ENCODE assay signal across 8 cellular contexts in the genomic region with DNA sequence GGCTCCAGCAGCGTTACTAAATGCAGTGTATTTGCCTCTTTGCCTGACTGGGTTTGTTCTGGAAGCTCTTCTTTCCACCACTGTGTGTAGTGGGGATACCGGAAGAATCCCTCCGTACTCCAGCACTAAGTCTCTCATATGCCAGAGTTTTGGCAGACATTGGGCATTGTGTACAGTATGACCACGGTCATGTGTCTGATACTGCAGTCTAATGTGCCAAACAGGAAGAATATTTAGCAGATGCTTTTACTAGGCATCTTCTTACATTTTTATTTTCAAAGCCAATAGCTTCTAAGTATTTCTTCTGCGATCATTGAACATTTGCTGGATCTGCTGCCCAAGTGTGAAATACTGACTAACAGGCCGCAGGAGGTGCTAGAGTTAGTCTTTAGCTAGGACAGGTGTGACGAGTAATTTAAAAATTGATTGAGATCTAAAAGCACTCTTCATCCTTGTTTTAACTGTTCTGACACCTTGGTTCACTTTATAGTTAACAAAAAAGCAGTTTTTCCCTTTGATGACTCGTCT. TPM values are rescaled to one million over a fixed set of nuclear protein-coding genes. Genes with fewer than 3 reads are reported as not detected.
DNase-seq lines count a peak whose midpoint lies in the region; ATAC-seq, FAIRE-seq and TF ChIP-seq lines count a peak whose summit lies in the region.

No MANE protein-coding gene starts in this region.

- no peaks in the 10 kb centered on the region for H3F3A ChIP-seq in SU-DHL-6 (ENCODE audit: insufficient read depth)

- H3K9me3 ChIP-seq in SU-DHL-6 (ENCODE audit: insufficient read depth, low read length) (no peaks in the 10 kb centered on the region), trophoblast cell (ENCODE audit: insufficient read depth, low read depth, low read length) (peaks cover 3% of the 10 kb centered on the region)

- peaks cover 0 to 6% of the 10 kb centered on the region in 2 experiments for H3K4me1 ChIP-seq in trophoblast cell (ENCODE audit: control insufficient read depth in 1 of 2, insufficient read depth in 2 of 2, low read length in 2 of 2)

- H3K79me2 ChIP-seq in SU-DHL-6 (ENCODE audit: insufficient read depth, low read length) (no peaks in the 10 kb centered on the region), trophoblast cell (ENCODE audit: control insufficient read depth, insufficient read depth, low read length, poor library complexity) (no peaks in the 10 kb centered on the region)

- no peak overlapping the region for H3K23ac ChIP-seq in trophoblast cell (ENCODE audit: low read length)

- peak overlapping the region; percentile 55 for H3K4me2 ChIP-seq in SU-DHL-6 (ENCODE audit: low read depth, low read length, poor library complexity, severe bottlenecking)
- H3K4me2 ChIP-seq in trophoblast cell (ENCODE audit: low read length), result peak overlapping the region; percentile 75

- H2BK120ac ChIP-seq in trophoblast cell (ENCODE audit: insufficient read depth, low read length, poor library complexity), result no peak overlapping the region

- WGBS in trophoblast cell (ENCODE audit: extremely low coverage, insufficient coverage, insufficient read length), result no CpG with 5 or more reads among the region's 8 CpGs

- FAIRE-seq in frontal cortex (lab: Jason Lieb, UNC), result no peak

- H2AK5ac ChIP-seq in trophoblast cell (ENCODE audit: low read length), result no peak overlapping the region

- peak overlapping the region; percentile 62 for H3K4me3 ChIP-seq in SU-DHL-6 (ENCODE audit: insufficient read depth, low read length, poor library complexity, severe bottlenecking)
- H3K4me3 ChIP-seq in trophoblast cell (ENCODE audit: low read depth, low read length), result no peak overlapping the region

- H3K4ac ChIP-seq in trophoblast cell (ENCODE audit: low read depth, low read length), result no peak overlapping the region

- no peaks in the 10 kb centered on the region for H3K79me1 ChIP-seq in trophoblast cell (ENCODE audit: low read length)

- no peak overlapping the region for H4K8ac ChIP-seq in trophoblast cell (ENCODE audit: low read depth, low read length)

- ATAC-seq in GM18511 (IDR thresholded peaks at IDR 0.05; ENCODE audit: unreplicated experiment), result no peak

- H2AFZ ChIP-seq in SU-DHL-6 (ENCODE audit: low read depth, low read length, severe bottlenecking) (peak overlapping the region; percentile 79), trophoblast cell (ENCODE audit: insufficient read depth, low read length, poor library complexity) (no peak overlapping the region)

- no peaks in the 10 kb centered on the region for H4K20me1 ChIP-seq in SU-DHL-6 (ENCODE audit: low read depth, low read length)

- H3K36me3 ChIP-seq in SU-DHL-6 (ENCODE audit: low read length), result no peaks in the 10 kb centered on the region
- no peaks in the 10 kb centered on the region for H3K36me3 ChIP-seq in trophoblast cell (ENCODE audit: control insufficient read depth in 1 of 2, insufficient read depth in 2 of 2, low read length in 2 of 2)

- H3K9ac ChIP-seq in SU-DHL-6 (ENCODE audit: low read length) (peak overlapping the region; percentile 36; the same call in 1 of the 2 replicates), trophoblast cell (ENCODE audit: low read length) (no peak overlapping the region)

- no peaks in the 10 kb centered on the region for H3K27me3 ChIP-seq in SU-DHL-6 (ENCODE audit: low read length)
- peaks cover 31% of the 10 kb centered on the region for H3K27me3 ChIP-seq in trophoblast cell (ENCODE audit: insufficient read depth, low read length)

- no peak overlapping the region for H3K14ac ChIP-seq in trophoblast cell (ENCODE audit: low read length)

- no peak overlapping the region for H3K18ac ChIP-seq in trophoblast cell (ENCODE audit: low read length)

- no peak overlapping the region for H4K91ac ChIP-seq in trophoblast cell (ENCODE audit: low read depth, low read length)

- no peak overlapping the region for H2BK5ac ChIP-seq in trophoblast cell (ENCODE audit: low read depth, low read length, poor library complexity)

- DNase-seq in NCI-H2227 (lab: John Stamatoyannopoulos, UW; ENCODE audit: unreplicated experiment), result peak; percentile 34
- DNase-seq in NCI-H2227 treated with DMSO at 0.1 percent for 48 hours (lab: John Stamatoyannopoulos, UW), result no peak
- DNase-seq in frontal cortex (ENCODE audit: low spot score in 2 of 2), result peak; percentile 19 to 30
- DNase-seq in trophoblast cell, result no peak
- no peak for DNase-seq in HuH-7.5 (ENCODE audit: low spot score)
- DNase-seq in effector CD4-positive, alpha-beta T cell, result no peak

- no peak for TF ChIP-seq CTCF in SU-DHL-6 (IDR thresholded peaks at IDR 0.05; ENCODE audit: insufficient read depth, low read length, poor library complexity, severe bottlenecking)

- no peak overlapping the region for H2BK12ac ChIP-seq in trophoblast cell (ENCODE audit: low read length)

- H3K27ac ChIP-seq in SU-DHL-6 (ENCODE audit: low read depth, low read length), result no peak overlapping the region
- no peak overlapping the region for H3K27ac ChIP-seq in trophoblast cell (ENCODE audit: low read depth, low read length)

- H4K12ac ChIP-seq in trophoblast cell (ENCODE audit: low read depth, low read length), result no peak overlapping the region

- no peaks in the 10 kb centered on the region for H3K9me2 ChIP-seq in SU-DHL-6 (replicated peaks; ENCODE audit: insufficient read depth, low read length)

RNA-seq across cellular contexts. Expression of gene FAM78B, which starts 0.7 kb away (rescaled TPM):
- total RNA-seq in frontal cortex, result 4.1 TPM
- 0.01 TPM in 2 replicates for polyA plus RNA-seq in trophoblast cell (2013)

Comparison
In these comparisons a context has a peak if more than half of its experiments do, and no peak if none do; other contexts are left out.
1. DNase-seq: peak in NCI-H2227 (single experiment) and frontal cortex (2 of 2); none in NCI-H2227 treated with DMSO at 0.1 percent for 48 hours (single experiment), trophoblast cell (0 of 2), HuH-7.5 (single experiment) and effector CD4-positive, alpha-beta T cell (single experiment).